In the genomic region with DNA sequence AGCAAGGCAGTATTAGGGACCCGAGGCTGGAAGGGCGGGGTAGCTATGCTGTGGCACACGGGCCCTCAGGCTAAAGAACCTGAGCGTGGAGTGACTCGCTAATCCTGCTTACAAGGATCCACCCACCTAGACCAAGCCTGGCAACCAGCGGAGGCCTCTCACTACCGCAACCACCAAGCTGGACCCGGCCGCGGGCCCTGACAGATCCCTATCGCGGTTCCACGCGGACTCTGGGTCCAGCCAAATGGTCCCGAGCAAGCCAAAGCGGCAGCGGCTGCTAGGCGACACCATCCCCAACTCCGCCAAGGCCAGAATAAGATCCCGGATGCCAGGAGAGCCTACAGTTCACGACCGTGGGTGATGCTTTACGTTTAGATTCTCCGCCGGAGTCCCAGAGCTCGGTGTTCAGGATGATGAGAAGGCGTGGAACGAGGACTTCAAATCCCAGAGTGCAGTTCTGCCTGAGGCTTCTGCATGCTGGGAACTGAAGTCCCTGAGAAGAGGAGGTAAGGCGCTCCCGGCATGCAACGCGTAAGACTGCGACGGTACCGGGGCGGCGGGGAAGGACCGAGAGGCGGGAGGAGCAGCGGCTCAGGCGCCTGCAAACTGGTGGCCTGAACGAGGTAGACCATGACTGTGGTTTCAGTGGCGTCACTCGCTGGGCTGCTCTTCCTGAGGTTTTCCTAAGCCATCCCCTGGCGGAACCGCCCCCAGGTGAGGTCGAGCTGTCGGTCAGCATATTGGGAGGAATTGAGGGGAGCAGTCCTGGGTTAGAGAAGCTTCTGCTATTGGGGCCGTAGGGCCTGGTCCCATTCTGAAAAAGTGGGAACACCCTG, we compare ENCODE assay signal across 8 cellular contexts. TPM values are rescaled to one million over a fixed set of nuclear protein-coding genes. Genes with fewer than 3 reads are reported as not detected.
A peak's percentile ranks its signal among the peaks of the same experiment; 100 is the strongest.
DNase-seq lines count a peak whose midpoint lies in the region; ATAC-seq and TF ChIP-seq lines count a peak whose summit lies in the region.

A gene with protein sequence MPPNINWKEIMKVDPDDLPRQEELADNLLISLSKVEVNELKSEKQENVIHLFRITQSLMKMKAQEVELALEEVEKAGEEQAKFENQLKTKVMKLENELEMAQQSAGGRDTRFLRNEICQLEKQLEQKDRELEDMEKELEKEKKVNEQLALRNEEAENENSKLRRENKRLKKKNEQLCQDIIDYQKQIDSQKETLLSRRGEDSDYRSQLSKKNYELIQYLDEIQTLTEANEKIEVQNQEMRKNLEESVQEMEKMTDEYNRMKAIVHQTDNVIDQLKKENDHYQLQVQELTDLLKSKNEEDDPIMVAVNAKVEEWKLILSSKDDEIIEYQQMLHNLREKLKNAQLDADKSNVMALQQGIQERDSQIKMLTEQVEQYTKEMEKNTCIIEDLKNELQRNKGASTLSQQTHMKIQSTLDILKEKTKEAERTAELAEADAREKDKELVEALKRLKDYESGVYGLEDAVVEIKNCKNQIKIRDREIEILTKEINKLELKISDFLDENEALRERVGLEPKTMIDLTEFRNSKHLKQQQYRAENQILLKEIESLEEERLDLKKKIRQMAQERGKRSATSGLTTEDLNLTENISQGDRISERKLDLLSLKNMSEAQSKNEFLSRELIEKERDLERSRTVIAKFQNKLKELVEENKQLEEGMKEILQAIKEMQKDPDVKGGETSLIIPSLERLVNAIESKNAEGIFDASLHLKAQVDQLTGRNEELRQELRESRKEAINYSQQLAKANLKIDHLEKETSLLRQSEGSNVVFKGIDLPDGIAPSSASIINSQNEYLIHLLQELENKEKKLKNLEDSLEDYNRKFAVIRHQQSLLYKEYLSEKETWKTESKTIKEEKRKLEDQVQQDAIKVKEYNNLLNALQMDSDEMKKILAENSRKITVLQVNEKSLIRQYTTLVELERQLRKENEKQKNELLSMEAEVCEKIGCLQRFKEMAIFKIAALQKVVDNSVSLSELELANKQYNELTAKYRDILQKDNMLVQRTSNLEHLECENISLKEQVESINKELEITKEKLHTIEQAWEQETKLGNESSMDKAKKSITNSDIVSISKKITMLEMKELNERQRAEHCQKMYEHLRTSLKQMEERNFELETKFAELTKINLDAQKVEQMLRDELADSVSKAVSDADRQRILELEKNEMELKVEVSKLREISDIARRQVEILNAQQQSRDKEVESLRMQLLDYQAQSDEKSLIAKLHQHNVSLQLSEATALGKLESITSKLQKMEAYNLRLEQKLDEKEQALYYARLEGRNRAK (N-terminal part only) (minus strand): TSS at position 315 of the 836 bp plus-strand sequence. CDS start 781 bp downstream, outside the sequence.
A gene (plus strand): TSS at position 534 of the 836 bp plus-strand sequence. CDS start 6,009 bp downstream, outside the sequence.

- H3K27me3 Mint-ChIP-seq in activated B cell treated with CpG ODN at 0.5 μM for 24 hours (no peaks in the 10 kb centered on the region), immature natural killer cell (ENCODE audit: low read depth in 3 of 3) (peaks cover 0 to 10% (median 7%) of the 10 kb centered on the region in 3 donors)

- H3K27ac ChIP-seq in smooth muscle cell (ENCODE audit: low read depth), result peak within 1 kb of the TSS; percentile 51

- H3K27ac Mint-ChIP-seq in activated B cell treated with CpG ODN at 0.5 μM for 24 hours, result peak within 1 kb of the TSS; percentile 96
- peak within 1 kb of the TSS; percentile 79 to 95 (median 94) for H3K27ac Mint-ChIP-seq in immature natural killer cell

- peaks cover 29% of the 10 kb centered on the region for H3K79me2 ChIP-seq in smooth muscle cell (ENCODE audit: low read depth)

- peaks cover 8% of the 10 kb centered on the region for H4K20me1 ChIP-seq in smooth muscle cell (ENCODE audit: low read depth)

- intact Hi-C loops in activated B cell treated with CpG ODN at 0.5 μM for 24 hours (cut with micrococcal nuclease), result loop anchor here (1.0 to 5.0 kb wide), 4 partner anchors 15 to 1384 kb away; a partner anchor contains a TSS

- H3K9me3 ChIP-seq in smooth muscle cell (replicated peaks; ENCODE audit: low read depth), result no peaks in the 10 kb centered on the region

- 1% methylated on average over 49 of the region's 49 CpGs for WGBS in smooth muscle cell (ENCODE audit: low lambda C conversion rate)

- H3K4me3 ChIP-seq in AG09309 (ENCODE audit: control insufficient read depth, low read depth, low read length), result peak within 1 kb of the TSS; percentile 81
- H3K4me3 ChIP-seq in smooth muscle cell, result peak within 1 kb of the TSS; percentile 89

- peaks cover 32% of the 10 kb centered on the region for H3K36me3 Mint-ChIP-seq in activated B cell treated with CpG ODN at 0.5 μM for 24 hours (ENCODE audit: low read depth)
- H3K36me3 Mint-ChIP-seq in immature natural killer cell, result peaks cover 3 to 15% (median 12%) of the 10 kb centered on the region in 3 donors

- DNase-seq in AG09309 (ENCODE audit: low read depth) (peak; percentile 98), NCI-H226 (peak; percentile 100), activated B cell treated with CpG ODN at 0.5 μM for 24 hours (peak; percentile 81), immature natural killer cell (peak; percentile 90 to 92 (median 91)), smooth muscle cell (lab: John Stamatoyannopoulos, UW; ENCODE audit: unreplicated experiment) (peak; percentile 93)
- DNase-seq in central memory CD4-positive, alpha-beta T cell, result peak; percentile 96

- H3K4me1 Mint-ChIP-seq in activated B cell treated with CpG ODN at 0.5 μM for 24 hours (peaks cover 30% of the 10 kb centered on the region), immature natural killer cell (peaks cover 26 to 36% of the 10 kb centered on the region in 2 donors)

- peak within 1 kb of the TSS; percentile 98 for H3K4me3 Mint-ChIP-seq in activated B cell treated with CpG ODN at 0.5 μM for 24 hours
- peak within 1 kb of the TSS; percentile 88 to 94 (median 93) for H3K4me3 Mint-ChIP-seq in immature natural killer cell

- CTCF ChIA-PET in activated B cell treated with CpG ODN at 0.5 μM for 24 hours (lab: Charles Lee), result no interaction called here

- POLR2A ChIA-PET in activated B cell treated with CpG ODN at 0.5 μM for 24 hours (lab: Charles Lee), result interaction anchor here (0.8 to 2.3 kb wide), 4 partner anchors 9 to 1384 kb away, joined by 3 to 8 read pairs (median 5); a partner anchor contains a TSS

- H3K27me3 ChIP-seq in smooth muscle cell (ENCODE audit: low read depth), result no peaks in the 10 kb centered on the region

- H3K36me3 ChIP-seq in smooth muscle cell (ENCODE audit: low read depth), result no peaks in the 10 kb centered on the region

- no peaks in the 10 kb centered on the region for H3F3A ChIP-seq in smooth muscle cell (ENCODE audit: low read depth)

- ATAC-seq in GM19023 (IDR thresholded peaks at IDR 0.05; ENCODE audit: unreplicated experiment), result peak; percentile 93
- peak; percentile 98 for ATAC-seq in HG03196 (IDR thresholded peaks at IDR 0.05; ENCODE audit: unreplicated experiment)
- ATAC-seq in activated B cell treated with CpG ODN at 0.5 μM for 24 hours (ENCODE audit: low read depth), result peak; percentile 94

- H2AFZ ChIP-seq in smooth muscle cell (ENCODE audit: low read depth), result peak within 1 kb of the TSS; percentile 98

- peaks cover 14% of the 10 kb centered on the region for H3K4me1 ChIP-seq in smooth muscle cell (ENCODE audit: low read depth)

- peak within 1 kb of the TSS; percentile 58 for H3K9ac ChIP-seq in smooth muscle cell (ENCODE audit: low read depth)

- no peaks in the 10 kb centered on the region for H3K9me3 Mint-ChIP-seq in activated B cell treated with CpG ODN at 0.5 μM for 24 hours
- H3K9me3 Mint-ChIP-seq in immature natural killer cell, result no peaks in the 10 kb centered on the region

- H3K4me2 ChIP-seq in smooth muscle cell, result peak within 1 kb of the TSS; percentile 89

- TF ChIP-seq CTCF in AG09309 (IDR thresholded peaks at IDR 0.05; ENCODE audit: control insufficient read depth, insufficient read depth, low read depth, low read length, missing control alignments), result no peak
- TF ChIP-seq CTCF in activated B cell treated with CpG ODN at 0.5 μM for 24 hours (IDR thresholded peaks at IDR 0.05), result no peak
- no peak for TF ChIP-seq CTCF in smooth muscle cell (IDR thresholded peaks at IDR 0.05; ENCODE audit: borderline replicate concordance, insufficient read depth, poor library complexity, severe bottlenecking)

RNA-seq across cellular contexts. Expression of the first gene that starts in this region (rescaled TPM):
- total RNA-seq in activated B cell treated with CpG ODN at 0.5 μM for 24 hours, result 13.7 and 15.0 TPM in 2 replicates
- polyA plus RNA-seq in immature natural killer cell, result 1 to 10 TPM; 2.9 to 7.0 (median 4.0) TPM
- total RNA-seq in smooth muscle cell, result 13.2 and 22.2 TPM in 2 replicates
- polyA plus RNA-seq in smooth muscle cell, result 10.4 and 13.8 TPM in 2 replicates

RNA-seq across cellular contexts. Expression of the second gene that starts in this region (rescaled TPM):
- total RNA-seq in activated B cell treated with CpG ODN at 0.5 μM for 24 hours, result 6.3 and 7.4 TPM in 2 replicates
- 1 to 10 TPM; 1.7 to 3.7 (median 1.7) TPM for polyA plus RNA-seq in immature natural killer cell
- total RNA-seq in smooth muscle cell, result 49.3 and 64.0 TPM in 2 replicates
- polyA plus RNA-seq in smooth muscle cell, result 8.7 and 9.9 TPM in 2 replicates

Comparison
In these comparisons a context has a peak if more than half of its experiments do, and no peak if none do; other contexts are left out.
1. Peak in every context shown above with its lines: DNase-seq, ATAC-seq, H3K4me3 ChIP-seq and H3K27ac ChIP-seq.